Comparison of ENCODE assay signal across 17 cellular contexts in genomic region chr9:129222691-129223218, GRCh38. TPM values are rescaled to one million over a fixed set of nuclear protein-coding genes. Genes with fewer than 3 reads are reported as not detected.
DNase-seq lines count a peak whose midpoint lies in the region; ATAC-seq and TF ChIP-seq lines count a peak whose summit lies in the region.
"Had no signal": no experiment of that assay in that cellular context is flagged by ENCODE, and none has a peak within 500 bp of the region (broad histone marks: within the 10 kb centered on the region; RNA-seq: fewer than 3 reads in every experiment).

No MANE protein-coding gene starts in this region.

- H3K36me3 ChIP-seq in cardiac muscle cell, result no peaks in the 10 kb centered on the region
- H3K36me3 ChIP-seq in heart left ventricle, result no peaks in the 10 kb centered on the region
- H3K36me3 ChIP-seq in naive thymus-derived CD4-positive, alpha-beta T cell (ENCODE audit: control insufficient read depth in 2 of 3, insufficient read depth in 3 of 3, low read length in 3 of 3), result no peaks in the 10 kb centered on the region

- POLR2A ChIA-PET in activated naive CD8-positive, alpha-beta T cell treated with anti-CD3 and anti-CD28 coated beads, Interleukin-2, amount 10 ng/mL, durations not matched to agents 7 days and 5 days (lab: Charles Lee), result no interaction called here
- POLR2A ChIA-PET in naive thymus-derived CD4-positive, alpha-beta T cell (lab: Charles Lee), result interaction anchor here (2.6 kb wide), 1 partner anchor 14 kb away, joined by 10 read pairs; no protein-coding TSS in a partner anchor

- ATAC-seq in heart left ventricle (no peak), SK-N-SH treated with all-trans-retinoic acid at 6 μM for 48 hours (no peak)
- no peak for ATAC-seq in activated naive CD8-positive, alpha-beta T cell treated with anti-CD3 and anti-CD28 coated beads, Interleukin-2, amount 10 ng/mL, durations not matched to agents 7 days and 5 days (ENCODE audit: low read depth)
- no peak for ATAC-seq in naive thymus-derived CD4-positive, alpha-beta T cell
- no peak for ATAC-seq in stimulated activated naive B cell treated with anti-CD40 and anti-IgM and Interleukin-4, amounts not matched to agents 10 μg/mL and 1 μg/mL and 100 μg/mL, for 72 hours (replicated peaks)
- ATAC-seq: PC-3 had no signal

- no peaks in the 10 kb centered on the region for H3K27me3 Mint-ChIP-seq in activated naive CD8-positive, alpha-beta T cell treated with anti-CD3 and anti-CD28 coated beads, Interleukin-2, amount 10 ng/mL, durations not matched to agents 7 days and 5 days
- no peaks in the 10 kb centered on the region for H3K27me3 Mint-ChIP-seq in naive thymus-derived CD4-positive, alpha-beta T cell
- H3K27me3 Mint-ChIP-seq in stimulated activated naive B cell treated with anti-CD40 and anti-IgM and Interleukin-4, amounts not matched to agents 10 μg/mL and 1 μg/mL and 100 μg/mL, for 72 hours, result peaks cover 62 to 67% of the 10 kb centered on the region in 2 donors

- intact Hi-C loops in heart left ventricle (cut with DNase I), result no loop called here
- intact Hi-C loops in naive thymus-derived CD4-positive, alpha-beta T cell (cut with micrococcal nuclease), result no loop called here

- CTCF ChIA-PET in naive thymus-derived CD4-positive, alpha-beta T cell (lab: Charles Lee), result no interaction called here

- peaks cover 40% of the 10 kb centered on the region for H3K4me1 Mint-ChIP-seq in activated naive CD8-positive, alpha-beta T cell treated with anti-CD3 and anti-CD28 coated beads, Interleukin-2, amount 10 ng/mL, durations not matched to agents 7 days and 5 days
- H3K4me1 Mint-ChIP-seq in naive thymus-derived CD4-positive, alpha-beta T cell, result peaks cover 26 to 49% (median 36%) of the 10 kb centered on the region in 7 donors
- H3K4me1 Mint-ChIP-seq in stimulated activated naive B cell treated with anti-CD40 and anti-IgM and Interleukin-4, amounts not matched to agents 10 μg/mL and 1 μg/mL and 100 μg/mL, for 72 hours, result peaks cover 10% of the 10 kb centered on the region in 2 donors

- H3K36me3 Mint-ChIP-seq in activated naive CD8-positive, alpha-beta T cell treated with anti-CD3 and anti-CD28 coated beads, Interleukin-2, amount 10 ng/mL, durations not matched to agents 7 days and 5 days, result no peaks in the 10 kb centered on the region
- no peaks in the 10 kb centered on the region for H3K36me3 Mint-ChIP-seq in naive thymus-derived CD4-positive, alpha-beta T cell
- H3K36me3 Mint-ChIP-seq in stimulated activated naive B cell treated with anti-CD40 and anti-IgM and Interleukin-4, amounts not matched to agents 10 μg/mL and 1 μg/mL and 100 μg/mL, for 72 hours, result no peaks in the 10 kb centered on the region
- H3K36me3 Mint-ChIP-seq: CD14-positive monocyte had no signal

- no peak overlapping the region for H3K4me3 Mint-ChIP-seq in activated naive CD8-positive, alpha-beta T cell treated with anti-CD3 and anti-CD28 coated beads, Interleukin-2, amount 10 ng/mL, durations not matched to agents 7 days and 5 days
- H3K4me3 Mint-ChIP-seq in naive thymus-derived CD4-positive, alpha-beta T cell, result peak overlapping the region in 1 of 10 donors; percentile 45
- H3K4me3 Mint-ChIP-seq in stimulated activated naive B cell treated with anti-CD40 and anti-IgM and Interleukin-4, amounts not matched to agents 10 μg/mL and 1 μg/mL and 100 μg/mL, for 72 hours, result no peak overlapping the region
- H3K4me3 Mint-ChIP-seq: CD14-positive monocyte had no signal

- no peak for TF ChIP-seq CTCF in cardiac muscle cell (IDR thresholded peaks at IDR 0.05; ENCODE audit: low read depth, low read length)
- TF ChIP-seq CTCF in heart left ventricle (IDR thresholded peaks at IDR 0.05), result no peak
- TF ChIP-seq CTCF in coronary artery (IDR thresholded peaks at IDR 0.05), result no peak

- 92 to 95% (median 94%) methylated on average over 21 of the region's 21 CpGs for WGBS in heart left ventricle, 4 donors

- peak overlapping the region; percentile 58 for H3K27ac Mint-ChIP-seq in activated naive CD8-positive, alpha-beta T cell treated with anti-CD3 and anti-CD28 coated beads, Interleukin-2, amount 10 ng/mL, durations not matched to agents 7 days and 5 days
- peak overlapping the region in 6 of 9 donors; percentile 22 to 76 (median 50) for H3K27ac Mint-ChIP-seq in naive thymus-derived CD4-positive, alpha-beta T cell
- peak overlapping the region; percentile 52 for H3K27ac Mint-ChIP-seq in stimulated activated naive B cell treated with anti-CD40 and anti-IgM and Interleukin-4, amounts not matched to agents 10 μg/mL and 1 μg/mL and 100 μg/mL, for 72 hours
- H3K27ac Mint-ChIP-seq: CD14-positive monocyte had no signal

- H3K27ac ChIP-seq in cardiac muscle cell (peak overlapping the region; percentile 30), heart left ventricle (no peak overlapping the region), coronary artery (no peak overlapping the region)
- H3K27ac ChIP-seq in naive thymus-derived CD4-positive, alpha-beta T cell (ENCODE audit: low read depth, low read length), result no peak overlapping the region

- DNase-seq in cardiac muscle cell (ENCODE audit: low read depth in 1 of 2, low spot score in 1 of 2) (no peak), heart left ventricle (no peak), coronary artery (ENCODE audit: low spot score) (no peak)
- DNase-seq in activated naive CD8-positive, alpha-beta T cell treated with anti-CD3 and anti-CD28 coated beads, Interleukin-2, amount 10 ng/mL, durations not matched to agents 7 days and 5 days, result no peak
- DNase-seq in naive thymus-derived CD4-positive, alpha-beta T cell, result no peak
- no peak for DNase-seq in stimulated activated naive B cell treated with anti-CD40 and anti-IgM and Interleukin-4, amounts not matched to agents 10 μg/mL and 1 μg/mL and 100 μg/mL, for 72 hours
- DNase-seq: COR-L47, GF-D8, GOT3, KG1, NCI-H1417 treated with DMSO at 0.1 percent for 48 hours, NCI-H2029, NCI-H748 treated with DMSO at 0.1 percent for 48 hours, PC-3 had no signal

- H3K27me3 ChIP-seq in cardiac muscle cell (no peaks in the 10 kb centered on the region), heart left ventricle (no peaks in the 10 kb centered on the region)
- H3K27me3 ChIP-seq in naive thymus-derived CD4-positive, alpha-beta T cell (ENCODE audit: control insufficient read depth in 2 of 2, insufficient read depth in 2 of 2, low read length in 2 of 2), result no peaks in the 10 kb centered on the region

- H3K9me3 ChIP-seq in cardiac muscle cell (ENCODE audit: low read depth) (no peaks in the 10 kb centered on the region), heart left ventricle (no peaks in the 10 kb centered on the region)
- H3K9me3 ChIP-seq in naive thymus-derived CD4-positive, alpha-beta T cell (ENCODE audit: control insufficient read depth in 2 of 3, low read length in 3 of 3), result no peaks in the 10 kb centered on the region

- H3K4me1 ChIP-seq in cardiac muscle cell (ENCODE audit: low read depth) (peaks cover 28% of the 10 kb centered on the region), heart left ventricle (peaks cover 0 to 36% (median 18%) of the 10 kb centered on the region in 12 donors)
- peaks cover 22 to 28% of the 10 kb centered on the region in 2 donors for H3K4me1 ChIP-seq in naive thymus-derived CD4-positive, alpha-beta T cell (ENCODE audit: control insufficient read depth in 2 of 2, insufficient read depth in 2 of 2, low read length in 2 of 2)

- no peaks in the 10 kb centered on the region for H3K9me3 Mint-ChIP-seq in activated naive CD8-positive, alpha-beta T cell treated with anti-CD3 and anti-CD28 coated beads, Interleukin-2, amount 10 ng/mL, durations not matched to agents 7 days and 5 days
- H3K9me3 Mint-ChIP-seq in naive thymus-derived CD4-positive, alpha-beta T cell, result no peaks in the 10 kb centered on the region
- no peaks in the 10 kb centered on the region for H3K9me3 Mint-ChIP-seq in stimulated activated naive B cell treated with anti-CD40 and anti-IgM and Interleukin-4, amounts not matched to agents 10 μg/mL and 1 μg/mL and 100 μg/mL, for 72 hours

- H3K4me3 ChIP-seq in cardiac muscle cell (no peak overlapping the region), heart left ventricle (no peak overlapping the region), coronary artery (no peak overlapping the region)
- H3K4me3 ChIP-seq in naive thymus-derived CD4-positive, alpha-beta T cell (ENCODE audit: low read length), result no peak overlapping the region

- no peak for TF ChIP-seq POLR2A in heart left ventricle (IDR thresholded peaks at IDR 0.05)

TF ChIP-seq in SK-N-SH treated with all-trans-retinoic acid at 6 μM for 48 hours, 23 proteins besides CTCF, POLR2A, EP300 and RAD21:
- TF ChIP-seq OSR1 (CRISPR knock-in tag; IDR thresholded peaks at IDR 0.05) (no peak), ARNTL (CRISPR knock-in tag; IDR thresholded peaks at IDR 0.05; ENCODE audit: borderline replicate concordance, low read depth) (no peak), SNAI2 (CRISPR knock-in tag; IDR thresholded peaks at IDR 0.05) (no peak), CSDC2 (CRISPR knock-in tag; IDR thresholded peaks at IDR 0.05) (no peak), ZNF70 (CRISPR knock-in tag; IDR thresholded peaks at IDR 0.05) (no peak), ISL1 (CRISPR knock-in tag; IDR thresholded peaks at IDR 0.05) (no peak), ESRRG (CRISPR knock-in tag; IDR thresholded peaks at IDR 0.05) (no peak)
- TF ChIP-seq, protein P1, sequence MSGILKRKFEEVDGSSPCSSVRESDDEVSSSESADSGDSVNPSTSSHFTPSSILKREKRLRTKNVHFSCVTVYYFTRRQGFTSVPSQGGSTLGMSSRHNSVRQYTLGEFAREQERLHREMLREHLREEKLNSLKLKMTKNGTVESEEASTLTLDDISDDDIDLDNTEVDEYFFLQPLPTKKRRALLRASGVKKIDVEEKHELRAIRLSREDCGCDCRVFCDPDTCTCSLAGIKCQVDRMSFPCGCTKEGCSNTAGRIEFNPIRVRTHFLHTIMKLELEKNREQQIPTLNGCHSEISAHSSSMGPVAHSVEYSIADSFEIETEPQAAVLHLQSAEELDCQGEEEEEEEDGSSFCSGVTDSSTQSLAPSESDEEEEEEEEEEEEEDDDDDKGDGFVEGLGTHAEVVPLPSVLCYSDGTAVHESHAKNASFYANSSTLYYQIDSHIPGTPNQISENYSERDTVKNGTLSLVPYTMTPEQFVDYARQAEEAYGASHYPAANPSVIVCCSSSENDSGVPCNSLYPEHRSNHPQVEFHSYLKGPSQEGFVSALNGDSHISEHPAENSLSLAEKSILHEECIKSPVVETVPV (CRISPR knock-in tag; IDR thresholded peaks at IDR 0.05), result no peak

RNA-seq across cellular contexts. Expression of gene IER5L, which starts 44.7 kb away (rescaled TPM):
- total RNA-seq in cardiac muscle cell (51.7 and 77.4 TPM in 2 replicates), heart left ventricle (10 to 100 TPM in 3 of 9 donors, 1 to 10 TPM in 6; 4.1 to 18.4 (median 5.5) TPM)
- polyA plus RNA-seq in cardiac muscle cell (21.5 and 38.5 TPM in 2 replicates), heart left ventricle (1 to 10 TPM; 2.8 to 7.3 TPM)
- total RNA-seq in activated naive CD8-positive, alpha-beta T cell treated with anti-CD3 and anti-CD28 coated beads, Interleukin-2, amount 10 ng/mL, durations not matched to agents 7 days and 5 days, result 1 to 10 TPM; 8.6 to 8.8 TPM
- total RNA-seq in naive thymus-derived CD4-positive, alpha-beta T cell, result 1 to 10 TPM; 3.4 to 6.8 (median 3.8) TPM
- polyA plus RNA-seq in naive thymus-derived CD4-positive, alpha-beta T cell, result under 1 TPM in 1 of 2 donors, not detected in 1; 0.08 TPM
- total RNA-seq: Daoy had no signal
